In the genomic region with DNA sequence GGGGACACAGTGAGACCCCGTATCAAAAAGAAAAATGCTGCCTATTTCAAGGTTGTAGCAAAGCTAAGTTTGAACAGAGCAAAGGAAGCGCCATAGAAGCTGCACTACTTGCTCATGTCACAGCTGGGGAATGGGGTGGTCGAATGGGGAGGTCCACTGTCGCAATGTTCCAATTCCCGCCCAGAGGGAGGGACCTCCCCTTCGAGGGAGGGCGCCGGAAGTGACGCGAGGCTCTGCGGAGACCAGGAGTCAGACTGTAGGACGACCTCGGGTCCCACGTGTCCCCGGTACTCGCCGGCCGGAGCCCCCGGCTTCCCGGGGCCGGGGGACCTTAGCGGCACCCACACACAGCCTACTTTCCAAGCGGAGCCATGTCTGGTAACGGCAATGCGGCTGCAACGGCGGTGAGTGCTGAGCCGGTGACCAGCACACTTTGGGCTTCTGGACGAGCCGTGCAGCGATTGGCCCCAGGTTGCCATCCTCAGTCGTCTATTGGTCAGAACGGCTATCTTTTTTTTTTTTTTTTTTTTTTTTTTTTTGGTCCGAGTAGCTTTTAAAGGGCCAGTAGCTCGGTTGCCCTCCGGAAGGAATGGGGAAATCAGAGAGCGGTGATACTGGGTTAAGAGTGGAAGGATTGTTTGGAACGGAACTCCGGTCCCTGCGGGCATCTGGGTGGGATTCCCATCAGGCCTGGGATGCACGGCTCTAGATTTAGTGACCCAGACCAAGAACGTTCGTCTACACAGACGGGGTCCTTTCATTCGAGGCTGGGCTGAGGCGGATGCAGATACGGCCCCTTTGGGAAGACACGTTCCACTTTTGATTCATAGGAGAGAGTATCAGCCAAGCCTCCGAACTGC, we compare ENCODE assay signal across 8 cellular contexts. TPM values are rescaled to one million over a fixed set of nuclear protein-coding genes. Genes with fewer than 3 reads are reported as not detected.
DNase-seq lines count a peak whose midpoint lies in the region; ATAC-seq, FAIRE-seq and TF ChIP-seq lines count a peak whose summit lies in the region.

TSS of gene HMBS (plus strand) at position 219 of the 860 bp plus-strand sequence. CDS start at position 372, 153 bp downstream.

- WGBS in smooth muscle cell (ENCODE audit: low lambda C conversion rate) = under 1% methylated on average over 49 of the region's 49 CpGs

- H2AFZ ChIP-seq in smooth muscle cell (ENCODE audit: low read depth) = peak within 1 kb of the TSS; percentile 92

- peaks cover 10% of the 10 kb centered on the region for H3K4me1 ChIP-seq in smooth muscle cell (ENCODE audit: low read depth)

- TF ChIP-seq CTCF in AG04449 (IDR thresholded peaks at IDR 0.05; ENCODE audit: insufficient read depth, low read length, missing control alignments) (no peak), WI38 (IDR thresholded peaks at IDR 0.05; ENCODE audit: low read depth, low read length) (no peak), bronchial epithelial cell (IDR thresholded peaks at IDR 0.05; ENCODE audit: insufficient read depth, low read length, severe bottlenecking) (no peak), smooth muscle cell (IDR thresholded peaks at IDR 0.05; ENCODE audit: borderline replicate concordance, insufficient read depth, poor library complexity, severe bottlenecking) (no peak)

- no peak for DNase-seq in AG04449 (ENCODE audit: low read depth, low spot score)
- peak; percentile 90 for DNase-seq in NCI-H2227 treated with DMSO at 0.1 percent for 48 hours (lab: John Stamatoyannopoulos, UW)
- DNase-seq in bronchial epithelial cell (ENCODE audit: low read depth) = peak; percentile 89
- peak; percentile 95 for DNase-seq in iPS-NIHi7 (ENCODE audit: extremely low spot score)
- peak; percentile 86 for DNase-seq in smooth muscle cell (lab: John Stamatoyannopoulos, UW; ENCODE audit: unreplicated experiment)

- CTCF ChIA-PET in AG04449 (lab: Yijun Ruan, JAX) = interaction anchor here (1.1 to 3.5 kb wide), 8 partner anchors 10 to 291 kb away, joined by 3 to 24 read pairs (median 6); partner anchors contain the start of gene VPS11

- peaks cover 14% of the 10 kb centered on the region for H3K79me2 ChIP-seq in smooth muscle cell (ENCODE audit: low read depth)

- H3K4me3 ChIP-seq in AG04449 (ENCODE audit: low read depth, low read length) = peak within 1 kb of the TSS; percentile 94
- H3K4me3 ChIP-seq in WI38 (ENCODE audit: low read depth, low read length) = peak within 1 kb of the TSS; percentile 66
- H3K4me3 ChIP-seq in bronchial epithelial cell (ENCODE audit: low read depth, low read length) = peak within 1 kb of the TSS; percentile 66
- peak within 1 kb of the TSS; percentile 93 for H3K4me3 ChIP-seq in smooth muscle cell

- H3F3A ChIP-seq in smooth muscle cell (ENCODE audit: low read depth) = no peaks in the 10 kb centered on the region

- H3K9me3 ChIP-seq in smooth muscle cell (replicated peaks; ENCODE audit: low read depth) = no peaks in the 10 kb centered on the region

- peak; percentile 87 for ATAC-seq in GM18907 (IDR thresholded peaks at IDR 0.05; ENCODE audit: unreplicated experiment)
- peak; percentile 82 for ATAC-seq in HG03159 (IDR thresholded peaks at IDR 0.05; ENCODE audit: unreplicated experiment)

- peak within 1 kb of the TSS; percentile 92 for H3K27ac ChIP-seq in smooth muscle cell (ENCODE audit: low read depth)

- POLR2A ChIA-PET in AG04449 (lab: Yijun Ruan, JAX) = interaction anchor here (0.5 to 3.1 kb wide), 9 partner anchors 10 to 64 kb away, joined by 3 to 50 read pairs (median 4); partner anchors contain the start of genes ABCG4, C2CD2L, DPAGT1 and VPS11

- H4K20me1 ChIP-seq in smooth muscle cell (ENCODE audit: low read depth) = no peaks in the 10 kb centered on the region

- no peak for FAIRE-seq in bronchial epithelial cell (lab: Jason Lieb, UNC)

- H3K4me2 ChIP-seq in smooth muscle cell = peak within 1 kb of the TSS; percentile 90

- peak within 1 kb of the TSS; percentile 80 for H3K9ac ChIP-seq in smooth muscle cell (ENCODE audit: low read depth)

- H3K36me3 ChIP-seq in bronchial epithelial cell (ENCODE audit: control insufficient read depth, insufficient read depth, low read length) (peaks cover 16% of the 10 kb centered on the region), smooth muscle cell (ENCODE audit: low read depth) (no peaks in the 10 kb centered on the region)

- H3K27me3 ChIP-seq in bronchial epithelial cell (ENCODE audit: control insufficient read depth, insufficient read depth, low read length) (no peaks in the 10 kb centered on the region), smooth muscle cell (ENCODE audit: low read depth) (no peaks in the 10 kb centered on the region)

RNA-seq across cellular contexts. Expression of gene HMBS, which starts in this region (rescaled TPM):
- total RNA-seq in bronchial epithelial cell = 6.3 and 10.0 TPM in 2 replicates
- total RNA-seq in smooth muscle cell = 13.9 and 33.7 TPM in 2 replicates
- polyA plus RNA-seq in smooth muscle cell = 39.9 and 43.4 TPM in 2 replicates
